Comparison of ENCODE assay signal across 8 cellular contexts in the genomic region with DNA sequence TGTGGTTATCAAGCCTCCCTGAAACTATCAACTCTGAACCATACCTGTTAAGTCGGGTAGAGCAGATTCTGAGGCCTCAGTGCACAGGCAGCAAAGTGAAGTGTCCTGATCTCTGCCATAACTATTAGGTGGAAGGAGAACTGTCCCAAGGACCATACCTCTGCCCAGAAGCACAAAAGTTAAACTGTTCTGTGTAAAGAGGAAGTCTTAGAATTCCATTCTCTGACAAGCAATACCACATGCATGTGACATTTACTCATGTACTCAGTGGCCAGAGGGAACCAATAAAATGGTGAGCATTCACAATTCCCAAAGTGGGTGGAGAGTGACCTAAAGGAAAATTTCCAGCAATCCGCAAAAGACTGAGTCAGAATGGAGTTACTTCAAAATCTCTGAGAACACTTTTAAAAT.
DNase-seq lines count a peak whose midpoint lies in the region; ATAC-seq and TF ChIP-seq lines count a peak whose summit lies in the region.

No MANE protein-coding gene starts in this region.

- 67 to 70% methylated on average over 2 of the region's 2 CpGs for WGBS in transverse colon (ENCODE audit: low coverage in 1 of 2), 2 donors

- H3K4me1 ChIP-seq in ACC112 (ENCODE audit: control insufficient read depth, insufficient read depth, low read length, unreplicated experiment) (peaks cover 39% of the 10 kb centered on the region), transverse colon (peaks cover 0 to 7% (median 3%) of the 10 kb centered on the region in 4 donors)

- H3K4me3 ChIP-seq in ACC112 (ENCODE audit: low read depth, low read length), result peak overlapping the region; percentile 92
- H3K4me3 ChIP-seq in kidney epithelial cell (ENCODE audit: low read depth, low read length), result peak overlapping the region; percentile 44
- no peak overlapping the region for H3K4me3 ChIP-seq in transverse colon

- H2AFZ ChIP-seq in ACC112 (ENCODE audit: low read length, unreplicated experiment), result no peak overlapping the region

- H3K36me3 ChIP-seq in ACC112 (ENCODE audit: insufficient read depth, low read length), result 0 out of 2 replicates have a peak, but pooled peaks cover 3% of the 10 kb centered on the region
- no peaks in the 10 kb centered on the region for H3K36me3 ChIP-seq in kidney epithelial cell (ENCODE audit: control insufficient read depth, insufficient read depth, low read length)
- no peaks in the 10 kb centered on the region for H3K36me3 ChIP-seq in transverse colon

- peak; percentile 20 for ATAC-seq in activated naive CD8-positive, alpha-beta T cell treated with anti-CD3 and anti-CD28 coated beads, Interleukin-2, amount 50 U/mL, for 24 hours

- H3K27me3 ChIP-seq in ACC112 (ENCODE audit: insufficient read depth, low read length) (no peaks in the 10 kb centered on the region), kidney epithelial cell (ENCODE audit: control insufficient read depth, insufficient read depth, low read length) (no peaks in the 10 kb centered on the region), transverse colon (no peaks in the 10 kb centered on the region)

- peaks cover 51% of the 10 kb centered on the region for H3K79me2 ChIP-seq in ACC112 (ENCODE audit: control insufficient read depth, insufficient read depth, low read length, unreplicated experiment)

- H3K36me3 Mint-ChIP-seq in activated naive CD8-positive, alpha-beta T cell treated with anti-CD3 and anti-CD28 coated beads, Interleukin-2, amount 50 U/mL, for 24 hours (ENCODE audit: low read depth), result peaks cover 1% of the 10 kb centered on the region

- H3K27me3 Mint-ChIP-seq in activated naive CD8-positive, alpha-beta T cell treated with anti-CD3 and anti-CD28 coated beads, Interleukin-2, amount 50 U/mL, for 24 hours, result no peaks in the 10 kb centered on the region

- in situ Hi-C loops in transverse colon (cut with MboI; ENCODE audit: low pct_ligation_motif_present in 1 of 4, low pct_unique_long_range_greater_than_20kb in 1 of 4, low sequenced_read_pairs in 3 of 4), result no loop called here

- DNase-seq in HS-5 (ENCODE audit: low read depth) (peak; percentile 99), kidney epithelial cell (ENCODE audit: low read depth) (peak; percentile 96), transverse colon (no peak), NCI-H82 (lab: John Stamatoyannopoulos, UW) (no peak), NCI-H1436 (lab: John Stamatoyannopoulos, UW) (no peak), C1 segment of cervical spinal cord (lab: John Stamatoyannopoulos, UW) (no peak)
- DNase-seq in activated naive CD8-positive, alpha-beta T cell treated with anti-CD3 and anti-CD28 coated beads, Interleukin-2, amount 50 U/mL, for 24 hours, result no peak

- TF ChIP-seq EP300 in transverse colon (IDR thresholded peaks at IDR 0.05; ENCODE audit: low read depth), result no peak

- H3K4me3 Mint-ChIP-seq in activated naive CD8-positive, alpha-beta T cell treated with anti-CD3 and anti-CD28 coated beads, Interleukin-2, amount 50 U/mL, for 24 hours, result peak overlapping the region; percentile 30

- peak overlapping the region; percentile 71 for H3K27ac Mint-ChIP-seq in activated naive CD8-positive, alpha-beta T cell treated with anti-CD3 and anti-CD28 coated beads, Interleukin-2, amount 50 U/mL, for 24 hours

- no peak for TF ChIP-seq CTCF in kidney epithelial cell (IDR thresholded peaks at IDR 0.05; ENCODE audit: insufficient read depth, low read length, poor library complexity, severe bottlenecking)
- TF ChIP-seq CTCF in transverse colon (IDR thresholded peaks at IDR 0.05), result no peak

- H3K27ac ChIP-seq in ACC112 (ENCODE audit: low read depth, low read length) (peak overlapping the region; percentile 99), transverse colon (peak overlapping the region; percentile 32 to 70 (median 52))

- H3K9me3 Mint-ChIP-seq in activated naive CD8-positive, alpha-beta T cell treated with anti-CD3 and anti-CD28 coated beads, Interleukin-2, amount 50 U/mL, for 24 hours, result no peaks in the 10 kb centered on the region

- TF ChIP-seq POLR2A in transverse colon (IDR thresholded peaks at IDR 0.05), result peak; percentile 21

- peaks cover 34% of the 10 kb centered on the region for H3K4me1 Mint-ChIP-seq in activated naive CD8-positive, alpha-beta T cell treated with anti-CD3 and anti-CD28 coated beads, Interleukin-2, amount 50 U/mL, for 24 hours

- intact Hi-C loops in transverse colon (cut with DNase I; ENCODE audit: low total_unique reads), result no loop called here

- H3K9me3 ChIP-seq in transverse colon, result no peaks in the 10 kb centered on the region

Comparison
In these comparisons a context has a peak if more than half of its experiments do, and no peak if none do; other contexts are left out.
1. H3K4me3 ChIP-seq: peak in ACC112 (single experiment) and kidney epithelial cell (single experiment); none in transverse colon (0 of 4).
2. DNase-seq: peak in HS-5 (single experiment) and kidney epithelial cell (single experiment); none in activated naive CD8-positive, alpha-beta T cell treated with anti-CD3 and anti-CD28 coated beads, Interleukin-2, amount 50 U/mL, for 24 hours (single experiment), transverse colon (single experiment), NCI-H82 (single experiment), NCI-H1436 (single experiment) and C1 segment of cervical spinal cord (0 of 14).